In genomic region chr4:7829687-7830580, GRCh38 we compare ENCODE assay signal across 2 cellular contexts.
TF ChIP-seq lines count a peak whose summit lies in the region.

No MANE protein-coding gene starts in this region.

TF ChIP-seq in IMR-90, 13 proteins besides CTCF, POLR2A, EP300 and RAD21:
- no peak for TF ChIP-seq CHD1 (IDR thresholded peaks at IDR 0.05; ENCODE audit: low read depth, low read length)
- TF ChIP-seq RFX5 (IDR thresholded peaks at IDR 0.05; ENCODE audit: low read depth, low read length): no peak
- TF ChIP-seq FOS (IDR thresholded peaks at IDR 0.05; ENCODE audit: low read depth, low read length): no peak
- TF ChIP-seq BHLHE40 (IDR thresholded peaks at IDR 0.05; ENCODE audit: low read depth, low read length): no peak
- TF ChIP-seq MAZ (IDR thresholded peaks at IDR 0.05; ENCODE audit: borderline replicate concordance, low read depth, low read length): no peak
- no peak for TF ChIP-seq MXI1 (IDR thresholded peaks at IDR 0.05; ENCODE audit: borderline replicate concordance, low read depth, low read length)
- no peak for TF ChIP-seq RCOR1 (IDR thresholded peaks at IDR 0.05; ENCODE audit: insufficient replicate concordance, low read length)
- TF ChIP-seq, protein P1, sequence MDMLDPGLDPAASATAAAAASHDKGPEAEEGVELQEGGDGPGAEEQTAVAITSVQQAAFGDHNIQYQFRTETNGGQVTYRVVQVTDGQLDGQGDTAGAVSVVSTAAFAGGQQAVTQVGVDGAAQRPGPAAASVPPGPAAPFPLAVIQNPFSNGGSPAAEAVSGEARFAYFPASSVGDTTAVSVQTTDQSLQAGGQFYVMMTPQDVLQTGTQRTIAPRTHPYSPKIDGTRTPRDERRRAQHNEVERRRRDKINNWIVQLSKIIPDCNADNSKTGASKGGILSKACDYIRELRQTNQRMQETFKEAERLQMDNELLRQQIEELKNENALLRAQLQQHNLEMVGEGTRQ (IDR thresholded peaks at IDR 0.05; ENCODE audit: low read depth, low read length): no peak
- TF ChIP-seq MAFK (IDR thresholded peaks at IDR 0.05; ENCODE audit: low read depth, low read length): no peak

TF ChIP-seq in WTC11, 78 proteins besides CTCF, POLR2A, EP300 and RAD21:
- TF ChIP-seq RORB (CRISPR knock-in tag; IDR thresholded peaks at IDR 0.05) (no peak), ZNF396 (CRISPR knock-in tag; IDR thresholded peaks at IDR 0.05; ENCODE audit: borderline replicate concordance) (no peak), ESRRA (CRISPR knock-in tag; IDR thresholded peaks at IDR 0.05; ENCODE audit: borderline replicate concordance) (no peak), NFATC4 (CRISPR knock-in tag; IDR thresholded peaks at IDR 0.05) (no peak), CREM (CRISPR knock-in tag; IDR thresholded peaks at IDR 0.05) (no peak), OVOL2 (CRISPR knock-in tag; IDR thresholded peaks at IDR 0.05; ENCODE audit: borderline replicate concordance) (no peak), ZNF416 (CRISPR knock-in tag; IDR thresholded peaks at IDR 0.05) (no peak), NR2C2 (CRISPR knock-in tag; IDR thresholded peaks at IDR 0.05) (no peak), ZNF425 (CRISPR knock-in tag; conservative IDR thresholded peaks at IDR 0.05) (no peak), HMGXB4 (CRISPR knock-in tag; IDR thresholded peaks at IDR 0.05) (no peak), ELF4 (CRISPR knock-in tag; IDR thresholded peaks at IDR 0.05; ENCODE audit: low read depth) (no peak), E2F1 (CRISPR knock-in tag; IDR thresholded peaks at IDR 0.05) (no peak), EMX1 (CRISPR knock-in tag; IDR thresholded peaks at IDR 0.05) (no peak), RELA (CRISPR knock-in tag; IDR thresholded peaks at IDR 0.05; ENCODE audit: borderline replicate concordance) (no peak), PRDM15 (CRISPR knock-in tag; IDR thresholded peaks at IDR 0.05) (no peak), ZNF423 (CRISPR knock-in tag; IDR thresholded peaks at IDR 0.05) (no peak), ZNF219 (CRISPR knock-in tag; IDR thresholded peaks at IDR 0.05; ENCODE audit: borderline replicate concordance) (no peak), ARID4B (CRISPR knock-in tag; IDR thresholded peaks at IDR 0.05; ENCODE audit: borderline replicate concordance) (no peak)
- TF ChIP-seq, protein P2, sequence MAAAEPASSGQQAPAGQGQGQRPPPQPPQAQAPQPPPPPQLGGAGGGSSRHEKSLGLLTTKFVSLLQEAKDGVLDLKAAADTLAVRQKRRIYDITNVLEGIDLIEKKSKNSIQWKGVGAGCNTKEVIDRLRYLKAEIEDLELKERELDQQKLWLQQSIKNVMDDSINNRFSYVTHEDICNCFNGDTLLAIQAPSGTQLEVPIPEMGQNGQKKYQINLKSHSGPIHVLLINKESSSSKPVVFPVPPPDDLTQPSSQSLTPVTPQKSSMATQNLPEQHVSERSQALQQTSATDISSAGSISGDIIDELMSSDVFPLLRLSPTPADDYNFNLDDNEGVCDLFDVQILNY (CRISPR knock-in tag; IDR thresholded peaks at IDR 0.05): no peak
- TF ChIP-seq, protein P3, sequence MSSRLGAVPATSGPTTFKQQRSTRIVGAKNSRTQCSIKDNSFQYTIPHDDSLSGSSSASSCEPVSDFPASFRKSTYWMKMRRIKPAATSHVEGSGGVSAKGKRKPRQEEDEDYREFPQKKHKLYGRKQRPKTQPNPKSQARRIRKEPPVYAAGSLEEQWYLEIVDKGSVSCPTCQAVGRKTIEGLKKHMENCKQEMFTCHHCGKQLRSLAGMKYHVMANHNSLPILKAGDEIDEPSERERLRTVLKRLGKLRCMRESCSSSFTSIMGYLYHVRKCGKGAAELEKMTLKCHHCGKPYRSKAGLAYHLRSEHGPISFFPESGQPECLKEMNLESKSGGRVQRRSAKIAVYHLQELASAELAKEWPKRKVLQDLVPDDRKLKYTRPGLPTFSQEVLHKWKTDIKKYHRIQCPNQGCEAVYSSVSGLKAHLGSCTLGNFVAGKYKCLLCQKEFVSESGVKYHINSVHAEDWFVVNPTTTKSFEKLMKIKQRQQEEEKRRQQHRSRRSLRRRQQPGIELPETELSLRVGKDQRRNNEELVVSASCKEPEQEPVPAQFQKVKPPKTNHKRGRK (CRISPR knock-in tag; IDR thresholded peaks at IDR 0.05; ENCODE audit: borderline replicate concordance): no peak
TF ChIP-seq in WTC11: peak in this region for 0.
